ENCODE assay signal across 8 cellular contexts in the genomic region with DNA sequence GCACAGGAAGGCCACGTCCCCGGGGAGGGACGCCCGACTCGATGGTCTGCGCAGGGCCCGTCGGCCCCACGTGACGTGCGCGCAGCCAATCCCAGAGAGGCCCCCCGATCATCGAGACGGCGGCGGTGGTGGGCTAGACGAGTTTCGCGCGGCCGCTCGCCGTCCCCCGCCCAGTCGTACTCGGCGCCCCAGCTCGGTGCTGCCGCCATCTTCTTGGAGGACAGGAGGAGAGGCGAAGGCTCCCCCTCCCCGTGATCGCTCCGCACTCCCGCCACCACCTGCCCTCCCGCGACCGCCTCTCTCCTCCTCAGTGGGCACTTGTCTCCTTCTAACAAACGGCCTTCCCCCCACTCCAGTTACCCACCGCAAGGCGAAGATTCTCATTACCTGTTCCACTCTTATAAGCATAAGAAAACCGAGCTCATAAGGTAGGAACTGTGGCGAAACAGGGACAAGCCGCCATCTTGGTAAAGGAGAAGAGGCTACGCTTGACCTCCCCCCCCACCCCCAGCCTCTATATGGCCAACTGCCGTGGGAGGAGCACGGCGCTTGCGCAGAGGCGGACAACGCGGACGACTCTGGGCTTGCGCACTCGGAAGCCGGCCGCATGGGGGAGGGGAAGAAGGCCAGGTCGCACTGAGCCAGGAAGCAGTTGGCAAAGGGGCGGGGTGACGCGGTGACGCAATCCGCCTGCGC. TPM values are rescaled to one million over a fixed set of nuclear protein-coding genes. Genes with fewer than 3 reads are reported as not detected.
A peak's percentile ranks its signal among the peaks of the same experiment; 100 is the strongest.
DNase-seq lines count a peak whose midpoint lies in the region; ATAC-seq and TF ChIP-seq lines count a peak whose summit lies in the region.

Gene HDLBP, minus strand, starts transcription at position 490 of the 696 bp plus-strand sequence. CDS start 48,803 bp downstream, outside the sequence.

- TF ChIP-seq CTCF in DOHH2 (IDR thresholded peaks at IDR 0.05; ENCODE audit: low read depth, low read length, poor library complexity, severe bottlenecking) (peak; percentile 75), GM23338 (conservative IDR thresholded peaks at IDR 0.05; ENCODE audit: low read depth in 2 of 2) (peak; percentile 31 to 59; a peak in 2 of 4 replicates), fibroblast of lung (conservative IDR thresholded peaks at IDR 0.05 in 1 of 2, IDR thresholded peaks at IDR 0.05 in 1 of 2; ENCODE audit: low read depth in 1 of 2, low read length in 2 of 2) (no peak)

- peaks cover 49% of the 10 kb centered on the region for H3K4me1 Mint-ChIP-seq in GM23338
- peaks cover 39 to 79% (median 75%) of the 10 kb centered on the region in 4 donors for H3K4me1 Mint-ChIP-seq in naive thymus-derived CD8-positive, alpha-beta T cell

- peak within 1 kb of the TSS; percentile 87 for H3K4me3 ChIP-seq in DOHH2 (ENCODE audit: low read length)
- H3K4me3 ChIP-seq in GM23338: peak within 1 kb of the TSS; percentile 84
- H3K4me3 ChIP-seq in fibroblast of lung (replicated peaks in 1 of 4; ENCODE audit: control extremely low read depth in 1 of 4, insufficient read depth in 1 of 4, low read depth in 3 of 4, low read length in 4 of 4): peak within 1 kb of the TSS; percentile 81 to 99 (median 95)

- peaks cover 17% of the 10 kb centered on the region for H3F3A ChIP-seq in DOHH2 (ENCODE audit: control insufficient read depth, insufficient read depth)
- H3F3A ChIP-seq in GM23338 (replicated peaks; ENCODE audit: low read depth): no peaks in the 10 kb centered on the region

- H3K27ac ChIP-seq in DOHH2 (ENCODE audit: low read depth, low read length): peak within 1 kb of the TSS; percentile 86
- H3K27ac ChIP-seq in GM23338 (ENCODE audit: low read depth): peak within 1 kb of the TSS; percentile 99
- peak within 1 kb of the TSS; percentile 99 for H3K27ac ChIP-seq in fibroblast of lung (ENCODE audit: insufficient read depth, low read length)

- peak; percentile 88 for ATAC-seq in GM23338
- ATAC-seq in naive thymus-derived CD8-positive, alpha-beta T cell: peak; percentile 73 to 75

- peak within 1 kb of the TSS; percentile 99 for H3K4me3 Mint-ChIP-seq in GM23338
- peak within 1 kb of the TSS; percentile 92 to 100 (median 98) for H3K4me3 Mint-ChIP-seq in naive thymus-derived CD8-positive, alpha-beta T cell

- DNase-seq in GM23338 (ENCODE audit: low spot score) (peak; percentile 99), LHCN-M2 (ENCODE audit: low read depth) (peak; percentile 98), RPMI7951 (ENCODE audit: low read depth) (peak; percentile 97), fibroblast of lung (ENCODE audit: low read depth in 2 of 2) (peak; percentile 97 to 99)
- DNase-seq in activated T-helper 1 cell treated with anti-CD3 and anti-CD28 coated beads, Interleukin-2, amount 50 U/mL, for 16 hours (ENCODE audit: low read depth in 1 of 2, low spot score in 1 of 2): peak; percentile 100
- DNase-seq in naive thymus-derived CD8-positive, alpha-beta T cell: peak; percentile 99 to 100 (median 100)
- peak; percentile 99 to 100 (median 100) for DNase-seq in stimulated activated naive CD4-positive, alpha-beta T cell (lab: John Stamatoyannopoulos, UW)

- H3K9me3 ChIP-seq in DOHH2 (ENCODE audit: control insufficient read depth, insufficient read depth, low read length) (no peaks in the 10 kb centered on the region), fibroblast of lung (ENCODE audit: control insufficient read depth, insufficient read depth, low read depth, low read length) (no peaks in the 10 kb centered on the region)

- H3K9me2 ChIP-seq in DOHH2 (replicated peaks; ENCODE audit: control insufficient read depth, low read length): no peaks in the 10 kb centered on the region
- H3K9me2 ChIP-seq in GM23338 (ENCODE audit: insufficient read depth): no peaks in the 10 kb centered on the region

- H3K27me3 ChIP-seq in DOHH2 (ENCODE audit: control insufficient read depth, low read length) (no peaks in the 10 kb centered on the region), GM23338 (ENCODE audit: insufficient read depth) (no peaks in the 10 kb centered on the region), fibroblast of lung (ENCODE audit: control insufficient read depth, insufficient read depth, low read length) (no peaks in the 10 kb centered on the region)

- H3K27ac Mint-ChIP-seq in GM23338: peak within 1 kb of the TSS; percentile 100
- H3K27ac Mint-ChIP-seq in naive thymus-derived CD8-positive, alpha-beta T cell: peak within 1 kb of the TSS; percentile 93 to 100 (median 99)

- no peaks in the 10 kb centered on the region for H3K9me3 Mint-ChIP-seq in GM23338
- H3K9me3 Mint-ChIP-seq in naive thymus-derived CD8-positive, alpha-beta T cell: peaks cover 0 to 2% (median 0%) of the 10 kb centered on the region in 9 donors

- peaks cover 7% of the 10 kb centered on the region for H3K27me3 Mint-ChIP-seq in GM23338 (ENCODE audit: insufficient read depth, low read depth, poor library complexity)
- peaks cover 0 to 2% (median 0%) of the 10 kb centered on the region in 5 donors for H3K27me3 Mint-ChIP-seq in naive thymus-derived CD8-positive, alpha-beta T cell

- H3K4me2 ChIP-seq in DOHH2 (ENCODE audit: low read length) (peak within 1 kb of the TSS; percentile 93), GM23338 (peak within 1 kb of the TSS; percentile 84), fibroblast of lung (ENCODE audit: extremely low read depth, insufficient read depth, low read length) (peak within 1 kb of the TSS; percentile 93)

- H3K36me3 ChIP-seq in DOHH2 (ENCODE audit: control insufficient read depth, low read length) (peaks cover 56% of the 10 kb centered on the region), GM23338 (ENCODE audit: insufficient read depth) (no peaks in the 10 kb centered on the region), fibroblast of lung (ENCODE audit: control insufficient read depth, insufficient read depth, low read length) (no peaks in the 10 kb centered on the region)

- H4K20me1 ChIP-seq in DOHH2 (ENCODE audit: control insufficient read depth, insufficient read depth, low read depth, low read length): peaks cover 43% of the 10 kb centered on the region
- H4K20me1 ChIP-seq in GM23338 (replicated peaks; ENCODE audit: insufficient read depth): peaks cover 32% of the 10 kb centered on the region
- H4K20me1 ChIP-seq in fibroblast of lung (ENCODE audit: control insufficient read depth, extremely low read depth, insufficient read depth, low read length): no peaks in the 10 kb centered on the region

- POLR2A ChIA-PET in naive thymus-derived CD8-positive, alpha-beta T cell (lab: Charles Lee): interaction anchor here (0.6 to 4.1 kb wide), 31 partner anchors 9 to 754 kb away, joined by 3 to 31 read pairs (median 5); partner anchors contain the start of genes ATG4B, DTYMK, DUSP28 and ING5

- peak within 1 kb of the TSS; percentile 98 for H3K9ac ChIP-seq in fibroblast of lung (ENCODE audit: insufficient read depth, low read length)

- H3K79me2 ChIP-seq in DOHH2 (ENCODE audit: control insufficient read depth, low read length): peaks cover 96% of the 10 kb centered on the region
- H3K79me2 ChIP-seq in GM23338 (replicated peaks; ENCODE audit: insufficient read depth): peaks cover 90% of the 10 kb centered on the region
- H3K79me2 ChIP-seq in fibroblast of lung (ENCODE audit: control insufficient read depth, insufficient read depth, low read length): peaks cover 91% of the 10 kb centered on the region

- peaks cover 23% of the 10 kb centered on the region for H3K36me3 Mint-ChIP-seq in GM23338 (ENCODE audit: low read depth)
- H3K36me3 Mint-ChIP-seq in naive thymus-derived CD8-positive, alpha-beta T cell: peaks cover 0 to 23% (median 6%) of the 10 kb centered on the region in 3 donors

- peak within 1 kb of the TSS; percentile 53; the same call in 1 of the 2 replicates for H2AFZ ChIP-seq in GM23338
- peak within 1 kb of the TSS; percentile 77 for H2AFZ ChIP-seq in fibroblast of lung (ENCODE audit: low read length)

- peaks cover 76% of the 10 kb centered on the region for H3K4me1 ChIP-seq in DOHH2 (ENCODE audit: control insufficient read depth, low read length)
- H3K4me1 ChIP-seq in GM23338 (ENCODE audit: insufficient read depth): peaks cover 38% of the 10 kb centered on the region
- peaks cover 3% of the 10 kb centered on the region for H3K4me1 ChIP-seq in fibroblast of lung (ENCODE audit: control insufficient read depth, extremely low read depth, insufficient read depth, low read length)

TF ChIP-seq in GM23338, 12 proteins besides CTCF, POLR2A, EP300 and RAD21 (continues in another document):
- TF ChIP-seq EZH2 (IDR thresholded peaks at IDR 0.05; ENCODE audit: low read depth, unreplicated experiment) (no peak), CREB1 (CRISPR knock-in tag; IDR thresholded peaks at IDR 0.05; ENCODE audit: low read depth) (peak; percentile 83), ZNF331 (CRISPR knock-in tag; IDR thresholded peaks at IDR 0.05; ENCODE audit: low read depth) (no peak), JUNB (IDR thresholded peaks at IDR 0.05; ENCODE audit: unreplicated experiment) (no peak), POLR2AphosphoS5 (IDR thresholded peaks at IDR 0.05; ENCODE audit: low read depth) (peak; percentile 63)

RNA-seq across cellular contexts. Expression of gene HDLBP, which starts in this region (rescaled TPM):
- 306 and 312 TPM in 2 replicates for total RNA-seq in GM23338 (2014; rRNA removed; shearing (Covaris generic))
- polyA plus RNA-seq in GM23338 (2016; fragmentation: Nextera tagmentation; extraction: Ambion mirVana): 218 and 230 TPM in 2 replicates
- total RNA-seq in LHCN-M2 (2014; rRNA removed): 480 and 516 TPM in 2 replicates
- 438 TPM for polyA plus RNA-seq in LHCN-M2 (2012)
- 403 and 467 TPM in 2 replicates for total RNA-seq in RPMI7951 (2014; rRNA removed; shearing (Covaris generic))
- total RNA-seq in fibroblast of lung: 1,289 and 1,354 TPM in 2 replicates
- polyA plus RNA-seq in fibroblast of lung: 626 and 639 TPM in 2 replicates
- polyA plus RNA-seq in fibroblast of lung (2012): 514 and 635 TPM in 2 replicates
- polyA minus RNA-seq in fibroblast of lung (ENCODE audit: low replicate concordance): 1,624 and 1,651 TPM in 2 replicates
- total RNA-seq in naive thymus-derived CD8-positive, alpha-beta T cell: 100 to 1,000 TPM; 133 to 148 TPM
- polyA plus RNA-seq in naive thymus-derived CD8-positive, alpha-beta T cell: 10 to 100 TPM; 32.2 to 71.1 (median 45.7) TPM

Comparison
In these comparisons a context has a peak if more than half of its experiments do, and no peak if none do; other contexts are left out.
1. Peak in every context shown above with its lines: DNase-seq, ATAC-seq, H3K4me3 ChIP-seq and H3K27ac ChIP-seq.
2. CTCF ChIP-seq: peak in DOHH2 (single experiment) and GM23338 (2 of 2); none in fibroblast of lung (0 of 2).